In the genomic region with DNA sequence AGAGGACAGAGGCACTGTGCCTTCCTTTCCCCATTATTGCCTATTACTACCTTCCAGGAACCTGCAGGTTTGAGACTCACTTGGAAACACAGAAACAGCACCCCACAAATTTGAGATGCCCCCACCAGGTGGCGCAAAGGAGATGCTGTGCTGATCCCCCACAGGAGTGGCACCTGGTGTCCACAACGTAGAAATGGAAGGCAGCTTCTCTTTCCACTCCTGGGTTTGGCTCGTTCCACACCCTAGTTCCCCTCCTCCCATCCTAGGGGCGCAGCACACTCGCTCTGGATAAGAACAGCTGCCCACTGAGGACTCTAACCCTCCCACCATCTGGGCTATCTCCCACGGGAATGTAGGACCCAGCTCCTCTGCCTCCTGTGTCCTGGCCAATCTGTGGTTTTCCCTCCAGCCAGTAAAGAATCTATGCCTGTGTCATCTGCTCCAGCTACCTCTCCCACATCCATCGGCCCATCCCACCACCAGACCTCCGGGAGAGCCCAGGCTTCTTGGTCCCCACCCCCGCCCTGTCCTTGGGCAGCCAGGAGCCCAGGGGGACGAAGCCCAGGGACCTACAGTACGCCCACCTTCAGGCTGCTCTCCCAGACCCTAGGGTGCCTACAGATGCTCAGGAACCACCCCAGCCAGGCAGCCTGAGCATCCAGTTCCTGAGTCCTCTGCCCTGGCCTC, we compare ENCODE assay signal across 7 cellular contexts. TPM values are rescaled to one million over a fixed set of nuclear protein-coding genes. Genes with fewer than 3 reads are reported as not detected.
DNase-seq lines count a peak whose midpoint lies in the region; ATAC-seq, FAIRE-seq and TF ChIP-seq lines count a peak whose summit lies in the region.

No MANE protein-coding gene starts in this region.

- 17% methylated on average over 11 of the region's 11 CpGs for WGBS in right cardiac atrium
- 0 to 5% methylated on average over 11 of the region's 11 CpGs for WGBS in aorta, 2 donors

- FAIRE-seq in GM12892 (lab: Jason Lieb, UNC) = peak; percentile 85

- ATAC-seq in right cardiac atrium (peak; percentile 10 to 27), aorta (ENCODE audit: low FRiP score) (peak; percentile 47)

- DNase-seq in GM12892 (ENCODE audit: insufficient read length) = peak; percentile 79
- peak; percentile 74 for DNase-seq in NCI-H187 treated with DMSO at 0.1 percent for 48 hours (lab: John Stamatoyannopoulos, UW)
- DNase-seq in T-helper 2 cell = peak; percentile 76 to 87 (median 85)
- peak; percentile 86 to 95 (median 91) for DNase-seq in right cardiac atrium
- DNase-seq in renal cortical epithelial cell (ENCODE audit: low read depth) = peak; percentile 74
- peak; percentile 90 to 95 for DNase-seq in aorta

- no peaks in the 10 kb centered on the region for H3K27me3 ChIP-seq in right cardiac atrium (ENCODE audit: control insufficient read depth, insufficient read depth)
- no peaks in the 10 kb centered on the region for H3K27me3 ChIP-seq in aorta (ENCODE audit: control insufficient read depth in 1 of 2, insufficient read depth in 2 of 2, low read length in 1 of 2)

- intact Hi-C loops in right cardiac atrium (cut with DNase I) = no loop called here
- intact Hi-C loops in aorta (cut with DNase I) = loop anchor here (5.0 kb wide), 2 partner anchors 35 to 115 kb away; partner anchors contain the start of gene RUSC1 (in 1 of the 2)

- H3K9me3 ChIP-seq in right cardiac atrium (ENCODE audit: control insufficient read depth, low read length) = no peaks in the 10 kb centered on the region
- no peaks in the 10 kb centered on the region for H3K9me3 ChIP-seq in aorta (ENCODE audit: control insufficient read depth, low read length)

- H3K4me3 ChIP-seq in right cardiac atrium (ENCODE audit: low read length) = peak overlapping the region; percentile 88
- H3K4me3 ChIP-seq in aorta (ENCODE audit: low read length in 2 of 2) = peak overlapping the region; percentile 13 to 34

- H3K4me1 ChIP-seq in right cardiac atrium (ENCODE audit: control insufficient read depth, insufficient read depth, low read length) (peaks cover 5% of the 10 kb centered on the region), aorta (ENCODE audit: control insufficient read depth in 1 of 2, insufficient read depth in 2 of 2, low read length in 2 of 2) (no peaks in the 10 kb centered on the region)

- TF ChIP-seq POLR2A in GM12892 (IDR thresholded peaks at IDR 0.05; ENCODE audit: low read depth, low read length) = no peak

- H3K27ac ChIP-seq in angular gyrus (ENCODE audit: low read depth, low read length) (peak overlapping the region; percentile 98), right cardiac atrium (ENCODE audit: low read length) (peak overlapping the region; percentile 98), aorta (ENCODE audit: low read depth in 1 of 2, low read length in 2 of 2) (peak overlapping the region; percentile 79 to 85)

- no peaks in the 10 kb centered on the region for H3K36me3 ChIP-seq in aorta (ENCODE audit: control insufficient read depth in 1 of 2, insufficient read depth in 2 of 2, low read length in 1 of 2)

RNA-seq across cellular contexts. Expression of gene THBS3, which starts 0.7 kb away (rescaled TPM):
- polyA plus RNA-seq in GM12892 (2012; ENCODE audit: missing spikeins) = 7.3 TPM
- total RNA-seq in right cardiac atrium (10 to 100 TPM; 16.5 to 33.4 (median 20.1) TPM), renal cortical epithelial cell (21.7 and 52.9 TPM in 2 replicates), aorta (10 to 100 TPM; 58.9 to 97.9 TPM)
- polyA plus RNA-seq in right cardiac atrium (19.6 TPM), aorta (100 to 1,000 TPM in 1 of 2 donors, 10 to 100 TPM in 1; 21.7 to 195 TPM)

RNA-seq across cellular contexts. Expression of gene MTX1, which starts 1.5 kb away (rescaled TPM):
- 36.4 TPM for polyA plus RNA-seq in GM12892 (2012; ENCODE audit: missing spikeins)
- total RNA-seq in right cardiac atrium (10 to 100 TPM; 20.1 to 24.3 (median 21.1) TPM), renal cortical epithelial cell (36.8 and 72.8 TPM in 2 replicates), aorta (10 to 100 TPM; 20.3 to 21.3 TPM)
- polyA plus RNA-seq in right cardiac atrium (31.9 TPM), aorta (10 to 100 TPM; 26.2 to 52.9 TPM)

RNA-seq across cellular contexts. Expression of gene TRIM46, which starts 33.4 kb away (rescaled TPM):
- 1.1 TPM for polyA plus RNA-seq in GM12892 (2012; ENCODE audit: missing spikeins)
- total RNA-seq in right cardiac atrium (under 1 TPM; 0.17 to 0.37 (median 0.26) TPM), renal cortical epithelial cell (2.6 and 5.9 TPM in 2 replicates), aorta (1 to 10 TPM; 1.6 to 3.4 TPM)
- polyA plus RNA-seq in right cardiac atrium (0.18 TPM), aorta (1 to 10 TPM in 1 of 2 donors, under 1 TPM in 1; 0.50 to 2.1 TPM)

RNA-seq across cellular contexts. Expression of gene KRTCAP2, which starts 33.9 kb away (rescaled TPM):
- polyA plus RNA-seq in GM12892 (2012; ENCODE audit: missing spikeins) = 92.9 TPM
- total RNA-seq in right cardiac atrium = 100 to 1,000 TPM; 122 to 150 (median 130) TPM
- 217 TPM for polyA plus RNA-seq in right cardiac atrium
- 65.4 and 102 TPM in 2 replicates for total RNA-seq in renal cortical epithelial cell
- total RNA-seq in aorta = 100 to 1,000 TPM; 136 to 143 TPM
- polyA plus RNA-seq in aorta = 100 to 1,000 TPM; 179 to 255 TPM

RNA-seq across cellular contexts. Expression of gene ENTREP3, which starts 48.2 kb away (rescaled TPM):
- 6.4 TPM for polyA plus RNA-seq in GM12892 (2012; ENCODE audit: missing spikeins)
- total RNA-seq in right cardiac atrium = 10 to 100 TPM; 14.2 to 22.3 (median 15.8) TPM
- 9.4 TPM for polyA plus RNA-seq in right cardiac atrium
- total RNA-seq in renal cortical epithelial cell = 5.6 and 10.2 TPM in 2 replicates
- 10 to 100 TPM; 22.8 to 28.7 TPM for total RNA-seq in aorta
- 10 to 100 TPM in 1 of 2 donors, 1 to 10 TPM in 1; 6.0 to 25.4 TPM for polyA plus RNA-seq in aorta

Comparison
In these comparisons a context has a peak if more than half of its experiments do, and no peak if none do; other contexts are left out.
1. Peak in every context shown above with its lines: DNase-seq, ATAC-seq, H3K4me3 ChIP-seq and H3K27ac ChIP-seq.
2. intact Hi-C loops: an anchor here in aorta (5.0 kb wide); none called in right cardiac atrium.